In the genomic region with DNA sequence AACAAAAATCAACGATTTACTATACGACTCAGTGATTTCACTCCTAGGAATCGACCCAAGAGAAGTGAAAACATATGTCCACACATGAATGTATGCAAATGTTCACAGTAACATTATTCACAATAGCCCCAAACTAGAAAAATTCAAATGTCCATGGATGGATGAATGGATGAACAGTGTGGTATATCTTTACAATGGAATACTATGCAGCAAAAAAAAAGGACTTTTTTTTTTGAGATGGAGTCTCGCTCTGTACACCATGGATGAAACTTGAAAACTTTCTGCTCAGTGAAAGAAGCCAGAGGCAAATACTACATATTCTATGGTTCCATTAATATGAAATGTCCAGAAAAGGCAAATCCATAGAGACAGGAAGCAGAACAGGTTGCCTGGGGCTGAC, we compare ENCODE assay signal across 25 cellular contexts.
"Had no signal": no experiment of that assay in that cellular context is flagged by ENCODE, and none has a peak within 500 bp of the region (broad histone marks: within the 10 kb centered on the region; RNA-seq: fewer than 3 reads in every experiment).

No MANE protein-coding gene starts in this region.

- ATAC-seq: naive thymus-derived CD4-positive, alpha-beta T cell; psoas muscle; right cardiac atrium; right lobe of liver; stimulated activated effector memory CD8-positive, alpha-beta T cell treated with anti-CD3 and anti-CD28 coated beads, Interleukin-12 subunit alpha, Interleukin-12 subunit beta, amount 100 ng/mL, for 72 hours; stimulated activated naive B cell treated with anti-CD40 and anti-IgM and Interleukin-4, amounts not matched to agents 10 μg/mL and 1 μg/mL and 100 μg/mL, for 72 hours had no signal

- H3K9ac ChIP-seq: neural progenitor cell, parathyroid adenoma had no signal

- H3K36me3 ChIP-seq: neural progenitor cell, ovary, right lobe of liver, stomach, thoracic aorta, thyroid gland, tibial nerve, upper lobe of left lung, vagina had no signal

- H3K4me3 ChIP-seq: neural progenitor cell, ovary, psoas muscle, right lobe of liver, sigmoid colon, stomach, thoracic aorta, thyroid gland, tibial nerve, upper lobe of left lung, vagina had no signal

- H3K27me3 ChIP-seq: neural progenitor cell, ovary, sigmoid colon, thyroid gland, upper lobe of left lung, vagina had no signal

- H3K4me2 ChIP-seq: neural progenitor cell had no signal

- DNase-seq: naive thymus-derived CD4-positive, alpha-beta T cell; occipital lobe; ovary; posterior cingulate gyrus; psoas muscle; right cardiac atrium; right lobe of liver; sigmoid colon; small intestine; stimulated activated CD4-positive, alpha-beta T cell treated with anti-CD3 and anti-CD28 coated beads, Interleukin-15, amount 100 ng/mL, for 24 hours; stimulated activated CD4-positive, alpha-beta T cell treated with anti-CD3 and anti-CD28 coated beads, Interleukin-2, amount 100 ng/mL, for 24 hours; stimulated activated CD4-positive, alpha-beta T cell treated with anti-CD3 and anti-CD28 coated beads, Interleukin-2, amount 100 ng/mL, for 48 hours; stimulated activated CD4-positive, alpha-beta T cell treated with anti-CD3 and anti-CD28 coated beads, Interleukin-4, amount 100 ng/mL, for 24 hours; stimulated activated naive B cell treated with anti-CD40 and anti-IgM and Interleukin-4, amounts not matched to agents 10 μg/mL and 1 μg/mL and 100 μg/mL, for 72 hours; stimulated activated naive CD4-positive, alpha-beta T cell treated with Interleukin-2 at 50 U/mL for 16 hours; stomach; thyroid gland; upper lobe of left lung had no signal

- H3K27ac ChIP-seq: neural progenitor cell, ovary, parathyroid adenoma, psoas muscle, right lobe of liver, thoracic aorta, thyroid gland, tibial nerve, upper lobe of left lung, vagina had no signal

- H3K9me3 ChIP-seq: ovary, psoas muscle, right lobe of liver, thoracic aorta, thyroid gland, upper lobe of left lung, vagina had no signal

- H2AFZ ChIP-seq: neural progenitor cell, parathyroid adenoma had no signal

- H3K79me2 ChIP-seq: parathyroid adenoma had no signal

- H3K4me1 ChIP-seq: parathyroid adenoma, psoas muscle, right lobe of liver had no signal

- FAIRE-seq: small intestine, urothelium cell line had no signal
